In the genomic region with DNA sequence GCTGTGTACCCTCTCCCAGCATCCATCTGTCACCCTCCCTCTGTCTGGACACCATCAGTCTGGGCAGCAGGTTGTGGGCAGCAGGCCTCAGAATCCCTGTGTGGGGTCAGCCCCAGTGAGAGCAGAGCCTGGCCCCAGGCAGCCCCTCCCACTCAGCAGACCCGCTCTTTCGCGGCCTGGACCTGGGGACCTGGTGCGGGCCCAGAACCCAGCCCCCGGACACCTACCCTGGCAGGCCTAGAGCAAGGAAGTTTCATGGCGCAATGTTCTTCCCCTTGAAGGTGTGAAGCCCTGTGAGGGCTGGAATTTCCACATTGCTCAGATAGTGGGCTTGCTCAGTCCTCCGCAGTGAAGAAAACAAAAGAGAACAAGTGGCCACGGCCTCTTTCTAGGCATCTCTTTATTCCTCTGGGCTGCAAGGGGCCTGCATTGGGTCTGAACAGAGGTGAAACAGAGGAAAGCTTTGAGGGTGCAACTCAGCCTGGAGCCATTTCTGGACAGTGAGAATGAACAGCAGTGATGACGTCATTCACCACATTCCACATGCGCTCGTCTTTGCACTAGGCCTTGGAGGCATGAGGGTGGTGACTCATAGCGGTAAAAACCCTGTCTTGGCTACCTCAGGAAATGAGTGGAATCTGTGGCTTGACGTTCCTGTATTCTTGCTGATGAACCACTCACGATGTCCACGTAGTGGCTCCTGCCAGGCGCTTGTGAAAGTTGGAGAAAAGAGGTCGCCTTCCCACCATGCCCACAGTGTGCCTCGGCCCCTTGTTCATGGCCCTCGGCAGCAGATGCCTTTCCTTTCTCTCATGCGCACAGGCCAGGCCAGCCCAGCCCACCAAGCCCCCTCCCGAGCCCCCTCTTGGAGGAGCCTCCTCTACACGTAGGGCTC, we compare ENCODE assay signal across 1 cellular context.
A peak's percentile ranks its signal among the peaks of the same experiment; 100 is the strongest.
TF ChIP-seq lines count a peak whose summit lies in the region.

No MANE protein-coding gene starts in this region.

TF ChIP-seq in SK-N-SH, 30 proteins besides CTCF, POLR2A, EP300 and RAD21 (continued from another document):
- TF ChIP-seq, protein P1, sequence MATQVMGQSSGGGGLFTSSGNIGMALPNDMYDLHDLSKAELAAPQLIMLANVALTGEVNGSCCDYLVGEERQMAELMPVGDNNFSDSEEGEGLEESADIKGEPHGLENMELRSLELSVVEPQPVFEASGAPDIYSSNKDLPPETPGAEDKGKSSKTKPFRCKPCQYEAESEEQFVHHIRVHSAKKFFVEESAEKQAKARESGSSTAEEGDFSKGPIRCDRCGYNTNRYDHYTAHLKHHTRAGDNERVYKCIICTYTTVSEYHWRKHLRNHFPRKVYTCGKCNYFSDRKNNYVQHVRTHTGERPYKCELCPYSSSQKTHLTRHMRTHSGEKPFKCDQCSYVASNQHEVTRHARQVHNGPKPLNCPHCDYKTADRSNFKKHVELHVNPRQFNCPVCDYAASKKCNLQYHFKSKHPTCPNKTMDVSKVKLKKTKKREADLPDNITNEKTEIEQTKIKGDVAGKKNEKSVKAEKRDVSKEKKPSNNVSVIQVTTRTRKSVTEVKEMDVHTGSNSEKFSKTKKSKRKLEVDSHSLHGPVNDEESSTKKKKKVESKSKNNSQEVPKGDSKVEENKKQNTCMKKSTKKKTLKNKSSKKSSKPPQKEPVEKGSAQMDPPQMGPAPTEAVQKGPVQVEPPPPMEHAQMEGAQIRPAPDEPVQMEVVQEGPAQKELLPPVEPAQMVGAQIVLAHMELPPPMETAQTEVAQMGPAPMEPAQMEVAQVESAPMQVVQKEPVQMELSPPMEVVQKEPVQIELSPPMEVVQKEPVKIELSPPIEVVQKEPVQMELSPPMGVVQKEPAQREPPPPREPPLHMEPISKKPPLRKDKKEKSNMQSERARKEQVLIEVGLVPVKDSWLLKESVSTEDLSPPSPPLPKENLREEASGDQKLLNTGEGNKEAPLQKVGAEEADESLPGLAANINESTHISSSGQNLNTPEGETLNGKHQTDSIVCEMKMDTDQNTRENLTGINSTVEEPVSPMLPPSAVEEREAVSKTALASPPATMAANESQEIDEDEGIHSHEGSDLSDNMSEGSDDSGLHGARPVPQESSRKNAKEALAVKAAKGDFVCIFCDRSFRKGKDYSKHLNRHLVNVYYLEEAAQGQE (IDR thresholded peaks at IDR 0.05; ENCODE audit: low read depth, low read length), result no peak
- TF ChIP-seq USF1 (IDR thresholded peaks at IDR 0.05; ENCODE audit: borderline replicate concordance, low read depth), result 0 out of 2 replicates have a peak, but pooled peaks have one; percentile 39
- TF ChIP-seq ELF1 (IDR thresholded peaks at IDR 0.05), result no peak
- peak; percentile 83 for TF ChIP-seq NFIC (IDR thresholded peaks at IDR 0.05; ENCODE audit: borderline replicate concordance)
- TF ChIP-seq, protein P2, sequence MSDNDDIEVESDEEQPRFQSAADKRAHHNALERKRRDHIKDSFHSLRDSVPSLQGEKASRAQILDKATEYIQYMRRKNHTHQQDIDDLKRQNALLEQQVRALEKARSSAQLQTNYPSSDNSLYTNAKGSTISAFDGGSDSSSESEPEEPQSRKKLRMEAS (IDR thresholded peaks at IDR 0.05; ENCODE audit: low read depth), result peak; percentile 97
- TF ChIP-seq, protein P3, sequence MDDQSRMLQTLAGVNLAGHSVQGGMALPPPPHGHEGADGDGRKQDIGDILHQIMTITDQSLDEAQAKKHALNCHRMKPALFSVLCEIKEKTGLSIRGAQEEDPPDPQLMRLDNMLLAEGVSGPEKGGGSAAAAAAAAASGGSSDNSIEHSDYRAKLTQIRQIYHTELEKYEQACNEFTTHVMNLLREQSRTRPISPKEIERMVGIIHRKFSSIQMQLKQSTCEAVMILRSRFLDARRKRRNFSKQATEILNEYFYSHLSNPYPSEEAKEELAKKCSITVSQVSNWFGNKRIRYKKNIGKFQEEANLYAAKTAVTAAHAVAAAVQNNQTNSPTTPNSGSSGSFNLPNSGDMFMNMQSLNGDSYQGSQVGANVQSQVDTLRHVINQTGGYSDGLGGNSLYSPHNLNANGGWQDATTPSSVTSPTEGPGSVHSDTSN (IDR thresholded peaks at IDR 0.05), result peak; percentile 82
- TF ChIP-seq EZH2phosphoT487 (IDR thresholded peaks at IDR 0.05; ENCODE audit: borderline replicate concordance, low read depth), result no peak
- no peak for TF ChIP-seq CHD2 (IDR thresholded peaks at IDR 0.05; ENCODE audit: low read length, partially characterized antibody)
- TF ChIP-seq YY1 (IDR thresholded peaks at IDR 0.05; ENCODE audit: low read depth), result peak; percentile 77; the same call in 1 of the 2 replicates
